Comparison of ENCODE assay signal across 8 cellular contexts in genomic region chr15:67520276-67520975, GRCh38. TPM values are rescaled to one million over a fixed set of nuclear protein-coding genes. Genes with fewer than 3 reads are reported as not detected.
DNase-seq lines count a peak whose midpoint lies in the region; ATAC-seq and TF ChIP-seq lines count a peak whose summit lies in the region.

No MANE protein-coding gene starts in this region.

- H2AFZ ChIP-seq in MM.1S (ENCODE audit: low read length), result peak overlapping the region; percentile 96

- H3K9ac ChIP-seq in MM.1S (ENCODE audit: low read length) (peak overlapping the region; percentile 77), mucosa of rectum (ENCODE audit: low read depth in 1 of 2, low read length in 2 of 2) (peak overlapping the region; percentile 90 to 98)

- peak overlapping the region; percentile 83 for H3K4me3 ChIP-seq in MM.1S (ENCODE audit: low read length)
- peak overlapping the region; percentile 89 to 94 for H3K4me3 ChIP-seq in mucosa of rectum (ENCODE audit: low read length in 2 of 2)

- peaks cover 16% of the 10 kb centered on the region; the same call in 1 of the 2 replicates for H3F3A ChIP-seq in MM.1S (ENCODE audit: insufficient read depth, low read length)

- TF ChIP-seq CTCF in MM.1S (IDR thresholded peaks at IDR 0.05; ENCODE audit: low read length) (no peak), foreskin keratinocyte (conservative IDR thresholded peaks at IDR 0.05) (no peak)

- H3K79me2 ChIP-seq in MM.1S (ENCODE audit: low read length), result peaks cover 39% of the 10 kb centered on the region

- H4K20me1 ChIP-seq in MM.1S (ENCODE audit: insufficient read depth, low read length), result no peaks in the 10 kb centered on the region

- peak overlapping the region; percentile 60 for H3K4me2 ChIP-seq in MM.1S (ENCODE audit: low read depth, low read length)

- H3K9me2 ChIP-seq in MM.1S (replicated peaks; ENCODE audit: insufficient read depth, low read length), result no peaks in the 10 kb centered on the region

- peak overlapping the region; percentile 83 for H3K27ac ChIP-seq in MM.1S (ENCODE audit: low read length)
- H3K27ac ChIP-seq in cingulate gyrus (ENCODE audit: low read depth, low read length), result peak overlapping the region; percentile 93
- H3K27ac ChIP-seq in mucosa of rectum (ENCODE audit: low read depth in 2 of 2, low read length in 2 of 2), result peak overlapping the region; percentile 98
- H3K27ac ChIP-seq in foreskin keratinocyte, result no peak overlapping the region

- H3K27me3 ChIP-seq in MM.1S (replicated peaks; ENCODE audit: insufficient read depth, low read length) (no peaks in the 10 kb centered on the region), mucosa of rectum (ENCODE audit: control insufficient read depth in 2 of 2, insufficient read depth in 2 of 2, low read length in 2 of 2) (no peaks in the 10 kb centered on the region), foreskin keratinocyte (no peaks in the 10 kb centered on the region)

- H3K36me3 ChIP-seq in MM.1S (replicated peaks; ENCODE audit: insufficient read depth, low read length) (no peaks in the 10 kb centered on the region), mucosa of rectum (ENCODE audit: control insufficient read depth in 2 of 2, insufficient read depth in 2 of 2, low read length in 2 of 2) (no peaks in the 10 kb centered on the region)

- ATAC-seq in GM18499 (IDR thresholded peaks at IDR 0.05; ENCODE audit: insufficient read depth, unreplicated experiment) (peak; percentile 14), foreskin keratinocyte (no peak), HG03135 (IDR thresholded peaks at IDR 0.05; ENCODE audit: unreplicated experiment) (no peak)

- H3K9me3 ChIP-seq in MM.1S (replicated peaks; ENCODE audit: insufficient read depth, low read length), result no peaks in the 10 kb centered on the region
- no peaks in the 10 kb centered on the region for H3K9me3 ChIP-seq in mucosa of rectum (ENCODE audit: control insufficient read depth in 2 of 2, low read length in 2 of 2)

- DNase-seq in MM.1S, result no peak
- DNase-seq in foreskin keratinocyte, result no peak
- DNase-seq in NCI-H2196 treated with DMSO at 0.1 percent for 48 hours (lab: John Stamatoyannopoulos, UW; ENCODE audit: unreplicated experiment), result no peak
- no peak for DNase-seq in stimulated activated CD4-positive, alpha-beta T cell treated with anti-CD3 and anti-CD28 coated beads, Interleukin-4, amount 100 ng/mL, for 4 hours

- peaks cover 10% of the 10 kb centered on the region; the same call in 1 of the 2 replicates for H3K4me1 ChIP-seq in MM.1S (ENCODE audit: low read length)
- peaks cover 12 to 16% of the 10 kb centered on the region in 2 donors for H3K4me1 ChIP-seq in mucosa of rectum (ENCODE audit: control insufficient read depth in 2 of 2, insufficient read depth in 2 of 2, low read length in 2 of 2)
- peaks cover 10% of the 10 kb centered on the region for H3K4me1 ChIP-seq in foreskin keratinocyte

RNA-seq across cellular contexts. Expression of gene C15orf61, which starts 0.5 kb away (rescaled TPM):
- 2.9 and 3.1 TPM in 2 replicates for total RNA-seq in foreskin keratinocyte
- polyA plus RNA-seq in foreskin keratinocyte, result 4.2 and 5.2 TPM in 2 replicates

RNA-seq across cellular contexts. Expression of gene MAP2K5, which starts 22.1 kb away (rescaled TPM):
- total RNA-seq in foreskin keratinocyte, result 7.5 and 8.8 TPM in 2 replicates
- 8.5 and 8.9 TPM in 2 replicates for polyA plus RNA-seq in foreskin keratinocyte
